In the genomic region with DNA sequence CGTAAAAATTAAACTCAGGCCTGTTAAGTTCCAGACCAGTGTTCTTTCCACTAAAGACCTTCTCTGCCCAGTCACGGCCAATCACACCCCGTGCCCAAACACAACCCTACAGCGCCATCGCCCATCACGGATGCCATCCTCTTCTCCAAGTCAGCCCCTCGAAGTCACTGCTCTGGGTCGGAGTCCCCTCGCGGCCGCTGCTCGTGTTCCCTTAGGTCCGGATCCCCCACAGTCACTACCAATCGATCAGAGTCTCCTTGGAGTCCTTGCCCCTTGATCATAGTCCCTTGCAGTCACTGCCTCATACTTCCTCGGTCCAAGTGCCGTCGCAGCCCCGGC, we compare ENCODE assay signal across 8 cellular contexts. TPM values are rescaled to one million over a fixed set of nuclear protein-coding genes. Genes with fewer than 3 reads are reported as not detected.
DNase-seq lines count a peak whose midpoint lies in the region; ATAC-seq and TF ChIP-seq lines count a peak whose summit lies in the region.

No MANE protein-coding gene starts in this region.

- peak overlapping the region; percentile 100 for H3K4me3 Mint-ChIP-seq in IgD-negative memory B cell
- H3K4me3 Mint-ChIP-seq in activated T-cell treated with anti-CD3 and anti-CD28 coated beads, Interleukin-2, amount 50 U/mL, for 72 hours: peak overlapping the region; percentile 98 to 99

- H3K4me1 Mint-ChIP-seq in IgD-negative memory B cell: peaks cover 32 to 51% (median 46%) of the 10 kb centered on the region in 3 donors
- H3K4me1 Mint-ChIP-seq in activated T-cell treated with anti-CD3 and anti-CD28 coated beads, Interleukin-2, amount 50 U/mL, for 72 hours (ENCODE audit: low read depth): peaks cover 33% of the 10 kb centered on the region

- no peak for TF ChIP-seq CTCF in ovary (IDR thresholded peaks at IDR 0.05)

- H3K36me3 Mint-ChIP-seq in IgD-negative memory B cell: peaks cover 3% of the 10 kb centered on the region
- peaks cover 6 to 9% of the 10 kb centered on the region in 2 donors for H3K36me3 Mint-ChIP-seq in activated T-cell treated with anti-CD3 and anti-CD28 coated beads, Interleukin-2, amount 50 U/mL, for 72 hours (ENCODE audit: insufficient read depth in 2 of 2)

- H3K27ac ChIP-seq in ovary: peak overlapping the region in 1 of 2 donors; percentile 84

- H3K27ac Mint-ChIP-seq in IgD-negative memory B cell: peak overlapping the region; percentile 99 to 100 (median 100)
- H3K27ac Mint-ChIP-seq in activated T-cell treated with anti-CD3 and anti-CD28 coated beads, Interleukin-2, amount 50 U/mL, for 72 hours: peak overlapping the region; percentile 99

- H3K4me3 ChIP-seq in ovary: peak overlapping the region; percentile 59

- no peak for TF ChIP-seq EP300 in ovary (IDR thresholded peaks at IDR 0.05)

- peaks cover 6% of the 10 kb centered on the region for H3K4me1 ChIP-seq in ovary (ENCODE audit: insufficient read depth)

- WGBS in ovary, 3 donors: 0 to 1% (median 1%) methylated on average over 18 of the region's 18 CpGs

- no peaks in the 10 kb centered on the region for H3K27me3 Mint-ChIP-seq in IgD-negative memory B cell
- no peaks in the 10 kb centered on the region for H3K27me3 Mint-ChIP-seq in activated T-cell treated with anti-CD3 and anti-CD28 coated beads, Interleukin-2, amount 50 U/mL, for 72 hours (ENCODE audit: low read depth)

- no peak for TF ChIP-seq POLR2A in ovary (IDR thresholded peaks at IDR 0.05)

- intact Hi-C loops in ovary (cut with DNase I): no loop called here

- ATAC-seq in activated T-cell treated with anti-CD3 and anti-CD28 coated beads, Interleukin-2, amount 50 U/mL, for 72 hours (replicated peaks in 1 of 2): peak; percentile 54 to 61
- no peak for ATAC-seq in HG02870 (IDR thresholded peaks at IDR 0.05; ENCODE audit: unreplicated experiment)

- no peaks in the 10 kb centered on the region for H3K9me3 ChIP-seq in ovary

- no peaks in the 10 kb centered on the region for H3K9me3 Mint-ChIP-seq in IgD-negative memory B cell
- no peaks in the 10 kb centered on the region for H3K9me3 Mint-ChIP-seq in activated T-cell treated with anti-CD3 and anti-CD28 coated beads, Interleukin-2, amount 50 U/mL, for 72 hours

- H3K36me3 ChIP-seq in ovary: no peaks in the 10 kb centered on the region

- no peaks in the 10 kb centered on the region for H3K27me3 ChIP-seq in ovary

- DNase-seq in activated naive CD4-positive, alpha-beta T cell treated with Interleukin-2 at 50 U/mL for 16 hours: peak; percentile 36
- no peak for DNase-seq in activated naive CD4-positive, alpha-beta T cell (lab: John Stamatoyannopoulos, UW)
- peak in 1 of 2 donors; percentile 48 for DNase-seq in activated T-cell treated with anti-CD3 and anti-CD28 coated beads, Interleukin-2, amount 50 U/mL, for 72 hours
- DNase-seq in foreskin melanocyte: peak; percentile 20
- DNase-seq in ovary: peak in 2 of 5 donors; percentile 11 to 51
- DNase-seq in MV-4-11 (lab: John Stamatoyannopoulos, UW): no peak

RNA-seq across cellular contexts. Expression of a gene that starts 0.5 kb away (rescaled TPM):
- polyA plus RNA-seq in IgD-negative memory B cell (22.2 TPM), ovary (10 to 100 TPM; 16.3 to 58.1 TPM)
- 10 to 100 TPM; 52.0 to 56.9 TPM for total RNA-seq in activated T-cell treated with anti-CD3 and anti-CD28 coated beads, Interleukin-2, amount 50 U/mL, for 72 hours
- total RNA-seq in ovary: 10 to 100 TPM; 21.6 to 52.2 (median 33.7) TPM

RNA-seq across cellular contexts. Expression of a gene that starts 31.0 kb away (rescaled TPM):
- polyA plus RNA-seq in IgD-negative memory B cell: 30.6 TPM
- total RNA-seq in activated T-cell treated with anti-CD3 and anti-CD28 coated beads, Interleukin-2, amount 50 U/mL, for 72 hours: 10 to 100 TPM; 18.9 to 20.4 TPM
- 10 to 100 TPM in 2 of 7 donors, 1 to 10 TPM in 5; 7.7 to 30.2 (median 9.5) TPM for total RNA-seq in ovary
- 10 to 100 TPM; 13.8 to 16.4 TPM for polyA plus RNA-seq in ovary

RNA-seq across cellular contexts. Expression of a gene that starts 51.2 kb away (rescaled TPM):
- polyA plus RNA-seq in IgD-negative memory B cell: 0.84 TPM
- total RNA-seq in activated T-cell treated with anti-CD3 and anti-CD28 coated beads, Interleukin-2, amount 50 U/mL, for 72 hours: not detected
- total RNA-seq in ovary: 1 to 10 TPM in 1 of 7 donors, not detected in 6; 7.3 TPM
- under 1 TPM in 1 of 2 donors, not detected in 1; 0.70 TPM for polyA plus RNA-seq in ovary

Comparison
In these comparisons a context has a peak if more than half of its experiments do, and no peak if none do; other contexts are left out.
1. DNase-seq: peak in activated naive CD4-positive, alpha-beta T cell treated with Interleukin-2 at 50 U/mL for 16 hours (single experiment) and foreskin melanocyte (single experiment); none in activated naive CD4-positive, alpha-beta T cell (0 of 4) and MV-4-11 (single experiment).